ENCODE assay signal across 23 cellular contexts in the genomic region with DNA sequence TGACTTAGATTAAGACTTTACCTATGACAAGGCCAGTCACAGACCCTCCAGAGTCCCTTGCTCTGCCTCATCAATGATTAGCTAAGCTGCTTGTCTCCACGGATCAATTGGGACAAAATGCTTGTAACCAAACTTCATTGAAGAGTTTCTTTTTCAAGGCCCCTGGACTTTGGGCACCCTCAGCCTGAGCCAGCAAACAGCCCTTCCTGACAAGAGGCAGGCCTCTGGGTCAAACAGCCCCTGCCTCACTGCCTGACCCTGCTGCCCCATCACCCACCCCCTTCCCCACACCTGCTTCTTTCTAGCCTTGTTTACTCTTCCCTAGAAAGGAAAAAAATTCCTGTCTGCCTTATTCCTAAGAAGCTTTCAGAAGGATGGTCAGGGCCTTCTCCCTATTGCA.
"Had no signal": no experiment of that assay in that cellular context is flagged by ENCODE, and none has a peak within 500 bp of the region (broad histone marks: within the 10 kb centered on the region; RNA-seq: fewer than 3 reads in every experiment).

No MANE protein-coding gene starts in this region.

- H3K9ac ChIP-seq: SK-N-SH had no signal

- H3K27ac ChIP-seq: breast epithelium, Peyer's patch, RWPE1, SJCRH30, VCaP had no signal

- H3K9me3 ChIP-seq: breast epithelium, Peyer's patch, SJCRH30, SK-N-SH had no signal

- H3K4me3 ChIP-seq: breast epithelium, Peyer's patch, SJCRH30 had no signal

- H3K27me3 ChIP-seq: breast epithelium, Peyer's patch, SJCRH30 had no signal

- H3K4me1 ChIP-seq: breast epithelium, Peyer's patch had no signal

- DNase-seq: activated CD4-positive, alpha-beta T cell treated with anti-CD3 and anti-CD28 coated beads for 36 hours; activated CD8-positive, alpha-beta memory T cell treated with anti-CD3 and anti-CD28 coated beads, Interleukin-2, amount 10 ng/mL, durations not matched to agents 7 days and 5 days; activated effector memory CD4-positive, alpha-beta T cell treated with Interleukin-2 at 50 U/mL for 16 hours; activated naive CD4-positive, alpha-beta T cell; activated T-cell treated with anti-CD3 and anti-CD28 coated beads, Interleukin-2, amount 50 U/mL, for 24 hours; aorta; caudate nucleus; Kasumi-1; KBM-7; NCI-H146; NCI-H187 treated with DMSO at 0.1 percent for 48 hours; NCI-H2081 treated with DMSO at 0.1 percent for 48 hours; NCI-H446; NCI-H524; NK-92 treated with Interleukin-12 subunit alpha and Interleukin-12 subunit beta, amount 100 ng/mL, for 24 hours; Peyer's patch; Right ventricle myocardium superior; SJCRH30; SK-N-SH; T-helper 1 cell had no signal

- H3K36me3 ChIP-seq: breast epithelium, Peyer's patch, SJCRH30 had no signal
